ENCODE assay signal across 29 cellular contexts in genomic region chr2:206820755-206821154, GRCh38. TPM values are rescaled to one million over a fixed set of nuclear protein-coding genes. Genes with fewer than 3 reads are reported as not detected.
"Had no signal": no experiment of that assay in that cellular context is flagged by ENCODE, and none has a peak within 500 bp of the region (broad histone marks: within the 10 kb centered on the region; RNA-seq: fewer than 3 reads in every experiment).

No MANE protein-coding gene starts in this region.

- H3K27me3 ChIP-seq: body of pancreas, Peyer's patch, SJCRH30 had no signal

- H3K9me2 ChIP-seq: SK-N-SH had no signal

- H3K4me2 ChIP-seq: SK-N-SH had no signal

- H3K4me1 ChIP-seq: body of pancreas, SJCRH30 had no signal

- H3K27ac ChIP-seq: body of pancreas, Peyer's patch, RWPE1, SJCRH30, VCaP had no signal

- DNase-seq: activated CD4-positive, alpha-beta memory T cell treated with anti-CD3 and anti-CD28 coated beads, Interleukin-2, amount 10 ng/mL, durations not matched to agents 7 days and 5 days; activated CD4-positive, alpha-beta T cell treated with anti-CD3 and anti-CD28 coated beads for 36 hours; activated CD4-positive, alpha-beta T cell treated with anti-CD3 and anti-CD28 coated beads, Interleukin-2, amount 50 U/mL, for 1 hour; activated CD4-positive, CD25-positive, alpha-beta regulatory T cell; activated CD8-positive, alpha-beta memory T cell treated with anti-CD3 and anti-CD28 coated beads, Interleukin-2, amount 50 U/mL, for 4 hours; activated gamma-delta T cell treated with Interleukin-2 at 50 U/mL for 16 hours; activated naive CD4-positive, alpha-beta T cell treated with anti-CD3 and anti-CD28 coated beads, Interleukin-2, amount 10 ng/mL, durations not matched to agents 7 days and 5 days; activated naive CD8-positive, alpha-beta T cell treated with anti-CD3 and anti-CD28 coated beads for 36 hours; activated T-cell treated with anti-CD3 and anti-CD28 coated beads, Interleukin-2, amount 50 U/mL, for 72 hours; aorta; body of pancreas; Karpas-422; MM.1S; NCI-H1105; NCI-H1436; NCI-H1694 treated with DMSO at 0.1 percent for 48 hours; NCI-H2029 treated with DMSO at 0.1 percent for 48 hours; NCI-H345; NCI-H510A treated with DMSO at 0.1 percent for 48 hours; NCI-H69; Peyer's patch; Right ventricle myocardium superior; SJCRH30; SK-N-SH; T-helper 1 cell had no signal

- H3K36me3 ChIP-seq: Peyer's patch, SJCRH30 had no signal

- H3K4me3 ChIP-seq: body of pancreas, K562, Peyer's patch, SJCRH30 had no signal

- H3K9me3 ChIP-seq: body of pancreas, Peyer's patch, SJCRH30, SK-N-SH had no signal

RNA-seq across cellular contexts. Expression of gene MDH1B, which starts 55.6 kb away (rescaled TPM):
- total RNA-seq: bronchial epithelial cell had no signal
